1 cellular context compared by ENCODE assay signal in genomic region chr1:221718391-221719277, GRCh38.
TF ChIP-seq lines count a peak whose summit lies in the region.

No MANE protein-coding gene starts in this region.

TF ChIP-seq in HepG2, 621 proteins besides CTCF, POLR2A, EP300 and RAD21 (continued from another document):
- TF ChIP-seq KLF6 (CRISPR knock-in tag; IDR thresholded peaks at IDR 0.05) (no peak), ARHGAP35 (CRISPR knock-in tag; IDR thresholded peaks at IDR 0.05; ENCODE audit: borderline replicate concordance) (no peak), TFE3 (CRISPR knock-in tag; IDR thresholded peaks at IDR 0.05) (0 out of 2 replicates have a peak, but pooled peaks have one; percentile 23), ZNF337 (CRISPR knock-in tag; IDR thresholded peaks at IDR 0.05; ENCODE audit: borderline replicate concordance, low read depth) (no peak), MYPOP (CRISPR knock-in tag; IDR thresholded peaks at IDR 0.05) (peak; percentile 57; the same call in 1 of the 2 replicates), GATAD2A (CRISPR knock-in tag; IDR thresholded peaks at IDR 0.05) (peak; percentile 92), TMF1 (CRISPR knock-in tag; IDR thresholded peaks at IDR 0.05; ENCODE audit: low read depth) (no peak), ZNF740 (CRISPR knock-in tag; IDR thresholded peaks at IDR 0.05) (no peak), PAX8 (CRISPR knock-in tag; IDR thresholded peaks at IDR 0.05; ENCODE audit: borderline replicate concordance) (no peak), EEA1 (CRISPR knock-in tag; IDR thresholded peaks at IDR 0.05; ENCODE audit: borderline replicate concordance) (no peak), TEAD3 (CRISPR knock-in tag; optimal IDR thresholded peaks at IDR 0.05; ENCODE audit: borderline replicate concordance) (peak; percentile 78), YEATS4 (CRISPR knock-in tag; IDR thresholded peaks at IDR 0.05; ENCODE audit: borderline replicate concordance) (peak; percentile 56; the same call in 1 of the 2 replicates), SUZ12 (IDR thresholded peaks at IDR 0.05; ENCODE audit: low read depth, low read length) (no peak), HBP1 (CRISPR knock-in tag; IDR thresholded peaks at IDR 0.05; ENCODE audit: low read depth) (no peak), ZNF263 (CRISPR knock-in tag; IDR thresholded peaks at IDR 0.05) (no peak), ZMYM3 (CRISPR knock-in tag; IDR thresholded peaks at IDR 0.05) (no peak), ZNF18 (CRISPR knock-in tag; IDR thresholded peaks at IDR 0.05; ENCODE audit: insufficient replicate concordance) (peak; percentile 21), NFKB2 (CRISPR knock-in tag; IDR thresholded peaks at IDR 0.05; ENCODE audit: borderline replicate concordance) (no peak), CREM (IDR thresholded peaks at IDR 0.05) (peak; percentile 39), CREM (CRISPR knock-in tag; IDR thresholded peaks at IDR 0.05) (no peak), RXRB (CRISPR knock-in tag; IDR thresholded peaks at IDR 0.05; ENCODE audit: borderline replicate concordance) (peak; percentile 52; the same call in 1 of the 2 replicates), ZBTB1 (CRISPR knock-in tag; IDR thresholded peaks at IDR 0.05; ENCODE audit: borderline replicate concordance) (no peak)
